Comparison of ENCODE assay signal across 19 cellular contexts in genomic region chr1:110005971-110006370, GRCh38. TPM values are rescaled to one million over a fixed set of nuclear protein-coding genes. Genes with fewer than 3 reads are reported as not detected.
DNase-seq lines count a peak whose midpoint lies in the region; ATAC-seq and TF ChIP-seq lines count a peak whose summit lies in the region.
"Had no signal": no experiment of that assay in that cellular context is flagged by ENCODE, and none has a peak within 500 bp of the region (broad histone marks: within the 10 kb centered on the region; RNA-seq: fewer than 3 reads in every experiment).

No MANE protein-coding gene starts in this region.

- H3K4me2 ChIP-seq in GM23338 = no peak overlapping the region
- H3K4me2 ChIP-seq in neural progenitor cell = peak overlapping the region; percentile 1

- H3K27ac Mint-ChIP-seq in GM23338 (peak overlapping the region; percentile 46; the same call in 1 of the 2 replicates), neural progenitor cell (no peak overlapping the region)
- H3K27ac Mint-ChIP-seq: activated CD4-positive, alpha-beta T cell treated with anti-CD3 and anti-CD28 coated beads, Interleukin-2, amount 10 ng/mL, durations not matched to agents 7 days and 5 days; activated naive CD4-positive, alpha-beta T cell treated with anti-CD3 and anti-CD28 coated beads, Interleukin-2, amount 10 ng/mL, durations not matched to agents 7 days and 5 days; mesothelial cell of epicardium had no signal

- H4K20me1 ChIP-seq in GM23338 (replicated peaks; ENCODE audit: insufficient read depth) (peaks cover 10% of the 10 kb centered on the region; the same call in 1 of the 2 replicates), neural progenitor cell (ENCODE audit: low read depth) (peaks cover 72% of the 10 kb centered on the region)

- no peaks in the 10 kb centered on the region for H3K9me2 ChIP-seq in GM23338 (ENCODE audit: insufficient read depth)

- H3K4me3 ChIP-seq in ACC112 (ENCODE audit: low read depth, low read length) = 0 out of 2 replicates have a peak overlapping the region, but pooled peaks have one; percentile 67
- no peak overlapping the region for H3K4me3 ChIP-seq in GM23338
- H3K4me3 ChIP-seq in dorsolateral prefrontal cortex = peak overlapping the region in 12 of 59 donors; percentile 5 to 55 (median 30)
- H3K4me3 ChIP-seq in neural progenitor cell = no peak overlapping the region
- H3K4me3 ChIP-seq: uterus had no signal

- H3K4me1 ChIP-seq in ACC112 (ENCODE audit: control insufficient read depth, insufficient read depth, low read length, unreplicated experiment) (peaks cover 41% of the 10 kb centered on the region), GM23338 (ENCODE audit: insufficient read depth) (peaks cover 53% of the 10 kb centered on the region), neural progenitor cell (peaks cover 48% of the 10 kb centered on the region)

- no peak overlapping the region for H3K9ac ChIP-seq in neural progenitor cell

- H3K27ac ChIP-seq in ACC112 (ENCODE audit: low read depth, low read length) = no peak overlapping the region
- no peak overlapping the region for H3K27ac ChIP-seq in GM23338 (ENCODE audit: low read depth)
- peak overlapping the region in 38 of 59 donors; percentile 14 to 99 (median 68) for H3K27ac ChIP-seq in dorsolateral prefrontal cortex
- H3K27ac ChIP-seq in neural progenitor cell = no peak overlapping the region
- H3K27ac ChIP-seq: neutrophil had no signal

- H3K36me3 ChIP-seq in ACC112 (ENCODE audit: insufficient read depth, low read length) = peaks cover 24% of the 10 kb centered on the region
- H3K36me3 ChIP-seq in GM23338 (ENCODE audit: insufficient read depth) = peaks cover 10% of the 10 kb centered on the region; the same call in 1 of the 2 replicates
- H3K36me3 ChIP-seq in neural progenitor cell = peaks cover 8% of the 10 kb centered on the region
- H3K36me3 ChIP-seq: uterus had no signal

- no peaks in the 10 kb centered on the region for H3F3A ChIP-seq in GM23338 (replicated peaks; ENCODE audit: low read depth)
- H3F3A ChIP-seq in neural progenitor cell (ENCODE audit: low read depth) = peaks cover 28% of the 10 kb centered on the region

- peaks cover 21% of the 10 kb centered on the region for H3K36me3 Mint-ChIP-seq in GM23338 (ENCODE audit: low read depth)
- H3K36me3 Mint-ChIP-seq in neural progenitor cell = peaks cover 14% of the 10 kb centered on the region

- H3K4me1 Mint-ChIP-seq in GM23338 = peaks cover 60% of the 10 kb centered on the region
- peaks cover 50% of the 10 kb centered on the region for H3K4me1 Mint-ChIP-seq in neural progenitor cell

- intact Hi-C loops in dorsolateral prefrontal cortex (cut with DNase I) = no loop called here

- TF ChIP-seq CTCF in GM23338 (conservative IDR thresholded peaks at IDR 0.05; ENCODE audit: low read depth in 2 of 2) = no peak
- no peak for TF ChIP-seq CTCF in dorsolateral prefrontal cortex (IDR thresholded peaks at IDR 0.05 in 54 of 56, conservative IDR thresholded peaks at IDR 0.05 in 2 of 56; ENCODE audit: low read depth in 1 of 56, partially characterized antibody in 56 of 56)
- TF ChIP-seq CTCF in neural progenitor cell (IDR thresholded peaks at IDR 0.05) = no peak

- DNase-seq in GM23338 (ENCODE audit: low spot score) (no peak), dorsolateral prefrontal cortex (no peak), neural progenitor cell (ENCODE audit: low spot score) (no peak), NCI-H1092 treated with DMSO at 0.1 percent for 48 hours (lab: John Stamatoyannopoulos, UW) (no peak), putamen (ENCODE audit: low spot score) (no peak)
- DNase-seq: activated CD4-positive, alpha-beta T cell treated with anti-CD3 and anti-CD28 coated beads, Interleukin-2, amount 10 ng/mL, durations not matched to agents 7 days and 5 days; activated naive CD4-positive, alpha-beta T cell treated with anti-CD3 and anti-CD28 coated beads, Interleukin-2, amount 10 ng/mL, durations not matched to agents 7 days and 5 days; BE2C; DMS153; effector memory CD4-positive, alpha-beta T cell; GOT3; stimulated activated naive CD4-positive, alpha-beta T cell treated with Interleukin-2 at 50 U/mL for 16 hours; uterus had no signal

- ATAC-seq in GM23338 (no peak), GM21515 (IDR thresholded peaks at IDR 0.05; ENCODE audit: unreplicated experiment) (no peak), GM21576 (IDR thresholded peaks at IDR 0.05; ENCODE audit: unreplicated experiment) (no peak)
- ATAC-seq: SK-N-SH treated with all-trans-retinoic acid at 6 μM for 48 hours had no signal

- H3K9me3 Mint-ChIP-seq in GM23338 (no peaks in the 10 kb centered on the region), neural progenitor cell (no peaks in the 10 kb centered on the region)
- H3K9me3 Mint-ChIP-seq: activated CD4-positive, alpha-beta T cell treated with anti-CD3 and anti-CD28 coated beads, Interleukin-2, amount 10 ng/mL, durations not matched to agents 7 days and 5 days; activated naive CD4-positive, alpha-beta T cell treated with anti-CD3 and anti-CD28 coated beads, Interleukin-2, amount 10 ng/mL, durations not matched to agents 7 days and 5 days; mesothelial cell of epicardium had no signal

- peaks cover 45% of the 10 kb centered on the region for H3K79me2 ChIP-seq in ACC112 (ENCODE audit: control insufficient read depth, insufficient read depth, low read length, unreplicated experiment)
- H3K79me2 ChIP-seq in GM23338 (replicated peaks; ENCODE audit: insufficient read depth) = peaks cover 57% of the 10 kb centered on the region
- peaks cover 76% of the 10 kb centered on the region for H3K79me2 ChIP-seq in neural progenitor cell (ENCODE audit: low read depth)

- H3K4me3 Mint-ChIP-seq in GM23338 (no peak overlapping the region), neural progenitor cell (no peak overlapping the region)
- H3K4me3 Mint-ChIP-seq: activated CD4-positive, alpha-beta T cell treated with anti-CD3 and anti-CD28 coated beads, Interleukin-2, amount 10 ng/mL, durations not matched to agents 7 days and 5 days; activated naive CD4-positive, alpha-beta T cell treated with anti-CD3 and anti-CD28 coated beads, Interleukin-2, amount 10 ng/mL, durations not matched to agents 7 days and 5 days; mesothelial cell of epicardium had no signal

- H2AFZ ChIP-seq in ACC112 (ENCODE audit: low read length, unreplicated experiment) = no peak overlapping the region
- H2AFZ ChIP-seq in GM23338 = no peak overlapping the region
- H2AFZ ChIP-seq in neural progenitor cell (replicated peaks) = no peak overlapping the region

- no peaks in the 10 kb centered on the region for H3K9me3 ChIP-seq in neural progenitor cell (ENCODE audit: low read depth)
- H3K9me3 ChIP-seq: BE2C, neutrophil, uterus had no signal

- H3K27me3 ChIP-seq in ACC112 (ENCODE audit: insufficient read depth, low read length) (no peaks in the 10 kb centered on the region), GM23338 (ENCODE audit: insufficient read depth) (no peaks in the 10 kb centered on the region), dorsolateral prefrontal cortex (no peaks in the 10 kb centered on the region), neural progenitor cell (no peaks in the 10 kb centered on the region)
- H3K27me3 ChIP-seq: BE2C, neutrophil, uterus had no signal

- H3K27me3 Mint-ChIP-seq in GM23338 (ENCODE audit: insufficient read depth, low read depth, poor library complexity) (no peaks in the 10 kb centered on the region), neural progenitor cell (ENCODE audit: insufficient read depth, low read depth) (no peaks in the 10 kb centered on the region)
- H3K27me3 Mint-ChIP-seq: activated CD4-positive, alpha-beta T cell treated with anti-CD3 and anti-CD28 coated beads, Interleukin-2, amount 10 ng/mL, durations not matched to agents 7 days and 5 days; activated naive CD4-positive, alpha-beta T cell treated with anti-CD3 and anti-CD28 coated beads, Interleukin-2, amount 10 ng/mL, durations not matched to agents 7 days and 5 days had no signal

TF ChIP-seq in GM23338, 12 proteins besides CTCF, POLR2A, EP300 and RAD21 (continues in another document):
- TF ChIP-seq EZH2 (IDR thresholded peaks at IDR 0.05; ENCODE audit: low read depth, unreplicated experiment) = no peak

RNA-seq across cellular contexts. Expression of gene AHCYL1, which starts 21.4 kb away (rescaled TPM):
- 60.4 and 63.3 TPM in 2 replicates for total RNA-seq in GM23338 (2014; rRNA removed; shearing (Covaris generic))
- 65.3 and 70.0 TPM in 2 replicates for polyA plus RNA-seq in GM23338 (2016; fragmentation: Nextera tagmentation; extraction: Ambion mirVana)
- total RNA-seq in dorsolateral prefrontal cortex (100 to 1,000 TPM; 172 to 665 (median 292) TPM), neural progenitor cell (ENCODE audit: low replicate concordance) (62.5 and 65.5 TPM in 2 replicates)

RNA-seq across cellular contexts. Expression of gene STRIP1, which starts 28.5 kb away (rescaled TPM):
- total RNA-seq in GM23338 (2014; rRNA removed; shearing (Covaris generic)) = 50.6 and 63.1 TPM in 2 replicates
- polyA plus RNA-seq in GM23338 (2016; fragmentation: Nextera tagmentation; extraction: Ambion mirVana) = 13.5 and 17.2 TPM in 2 replicates
- total RNA-seq in dorsolateral prefrontal cortex (10 to 100 TPM; 45.9 to 78.9 (median 61.2) TPM), neural progenitor cell (ENCODE audit: low replicate concordance) (55.0 and 67.5 TPM in 2 replicates)

Comparison
In these comparisons a context has a peak if more than half of its experiments do, and no peak if none do; other contexts are left out.
1. H3K27ac ChIP-seq: peak in dorsolateral prefrontal cortex (38 of 59); none in ACC112 (single experiment), GM23338 (single experiment) and neural progenitor cell (single experiment).